In genomic region chr14:60722836-60723217, GRCh38 we compare ENCODE assay signal across 8 cellular contexts. TPM values are rescaled to one million over a fixed set of nuclear protein-coding genes. Genes with fewer than 3 reads are reported as not detected.
DNase-seq lines count a peak whose midpoint lies in the region; ATAC-seq and TF ChIP-seq lines count a peak whose summit lies in the region.

No MANE protein-coding gene starts in this region.

- in situ Hi-C loops in brain microvascular endothelial cell (cut with HindIII; ENCODE audit: low pct_ligation_motif_present, low sequenced_read_pairs) = no loop called here
- in situ Hi-C loops in transverse colon (cut with MboI; ENCODE audit: low pct_ligation_motif_present in 1 of 4, low pct_unique_long_range_greater_than_20kb in 1 of 4, low sequenced_read_pairs in 3 of 4) = no loop called here

- peaks cover 15 to 32% (median 28%) of the 10 kb centered on the region in 4 donors for H3K4me1 ChIP-seq in transverse colon

- TF ChIP-seq CTCF in brain microvascular endothelial cell (IDR thresholded peaks at IDR 0.05; ENCODE audit: low read depth, low read length, missing control alignments) (no peak), transverse colon (IDR thresholded peaks at IDR 0.05) (peak in 1 of 5 experiments; percentile 2)

- H3K27me3 ChIP-seq in brain microvascular endothelial cell (replicated peaks) (no peaks in the 10 kb centered on the region), transverse colon (peaks cover 97% of the 10 kb centered on the region)

- intact Hi-C loops in transverse colon (cut with DNase I; ENCODE audit: low total_unique reads) = no loop called here

- H3K36me3 ChIP-seq in brain microvascular endothelial cell (replicated peaks) (peaks cover 9% of the 10 kb centered on the region), transverse colon (no peaks in the 10 kb centered on the region)

- TF ChIP-seq EP300 in transverse colon (IDR thresholded peaks at IDR 0.05; ENCODE audit: low read depth) = no peak

- H3K4me3 ChIP-seq in brain microvascular endothelial cell (ENCODE audit: low read depth, low read length) = peak overlapping the region; percentile 92
- peak overlapping the region; percentile 44 to 77 (median 66) for H3K4me3 ChIP-seq in transverse colon

- peak; percentile 25 for DNase-seq in EH (ENCODE audit: low read depth)
- peak; percentile 44 for DNase-seq in M059J (ENCODE audit: low read depth)
- DNase-seq in brain microvascular endothelial cell = no peak
- DNase-seq in left kidney (ENCODE audit: low read depth, low spot score) = peak; percentile 93
- peak; percentile 7 for DNase-seq in transverse colon
- DNase-seq in activated CD4-positive, CD25-positive, alpha-beta regulatory T cell (lab: John Stamatoyannopoulos, UW) = no peak
- no peak for DNase-seq in medulla oblongata (ENCODE audit: extremely low spot score)

- H3K9me3 ChIP-seq in transverse colon = no peaks in the 10 kb centered on the region

- TF ChIP-seq POLR2A in transverse colon (IDR thresholded peaks at IDR 0.05) = no peak

- WGBS in transverse colon (ENCODE audit: low coverage in 1 of 2), 2 donors = 0 to 1% methylated on average over 2 to 16 of the region's 21 CpGs

- H3K27ac ChIP-seq in brain microvascular endothelial cell = peak overlapping the region; percentile 54
- peak overlapping the region in 1 of 4 donors; percentile 40 for H3K27ac ChIP-seq in transverse colon

- no peak for ATAC-seq in GM21367 (IDR thresholded peaks at IDR 0.05; ENCODE audit: unreplicated experiment)

RNA-seq across cellular contexts. Expression of gene SIX4, which starts 1.3 kb away (rescaled TPM):
- total RNA-seq in M059J (2014; rRNA removed; shearing (Covaris generic)) = 17.9 and 23.8 TPM in 2 replicates
- under 1 TPM in 2 of 4 donors, not detected in 2; 0.32 to 0.55 TPM for total RNA-seq in transverse colon

RNA-seq across cellular contexts. Expression of gene MNAT1, which starts 11.7 kb away (rescaled TPM):
- total RNA-seq in M059J (2014; rRNA removed; shearing (Covaris generic)) = 81.6 and 99.3 TPM in 2 replicates
- total RNA-seq in transverse colon = 10 to 100 TPM in 3 of 4 donors, 1 to 10 TPM in 1; 4.2 to 30.3 (median 17.8) TPM

Comparison
In these comparisons a context has a peak if more than half of its experiments do, and no peak if none do; other contexts are left out.
1. DNase-seq: peak in EH (single experiment), M059J (single experiment), left kidney (single experiment) and transverse colon (single experiment); none in brain microvascular endothelial cell (single experiment), activated CD4-positive, CD25-positive, alpha-beta regulatory T cell (0 of 4) and medulla oblongata (single experiment).
2. RNA of gene SIX4, which starts 1.3 kb away (total RNA-seq): 17.9 to 23.8 TPM in M059J; 0.32 to 0.55 TPM in transverse colon; every median in the first group is over 10 times any median in the second.